ENCODE assay signal across 8 cellular contexts in the genomic region with DNA sequence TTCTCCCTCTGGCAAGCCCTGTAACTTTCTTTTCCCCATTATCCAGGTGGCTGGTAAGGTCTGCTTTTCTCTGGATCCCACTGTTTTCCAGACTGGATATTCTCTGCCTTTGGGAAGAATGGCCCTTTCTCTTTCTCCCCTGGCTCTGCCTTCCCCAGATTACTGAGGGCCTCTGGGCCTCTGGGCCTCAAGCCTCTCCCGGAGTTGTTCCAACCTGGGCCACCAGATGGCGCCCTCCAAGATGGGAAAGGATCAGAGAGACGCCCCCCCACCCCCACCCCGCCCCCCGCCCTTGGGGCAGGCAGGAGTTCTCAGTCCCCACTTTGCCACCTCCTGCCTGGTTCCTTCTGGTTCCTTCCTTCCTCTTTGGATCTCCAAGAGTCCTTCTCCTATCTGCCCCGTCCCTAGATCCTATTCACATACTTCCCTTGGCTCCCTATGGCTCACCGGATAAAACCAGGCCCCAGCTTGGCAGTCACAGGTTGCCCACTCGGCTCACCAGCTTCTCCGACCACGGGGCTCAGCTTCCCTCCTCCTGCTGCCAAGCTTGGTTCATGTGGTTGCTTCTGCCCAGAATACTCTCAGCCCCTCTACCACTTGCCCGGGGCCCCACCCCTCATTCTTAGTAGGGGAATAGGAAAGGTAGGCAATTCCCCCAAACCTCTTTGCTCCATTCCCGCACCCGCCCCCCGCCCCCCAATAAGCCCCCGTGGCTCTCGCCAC. TPM values are rescaled to one million over a fixed set of nuclear protein-coding genes. Genes with fewer than 3 reads are reported as not detected.
DNase-seq lines count a peak whose midpoint lies in the region; ATAC-seq and TF ChIP-seq lines count a peak whose summit lies in the region.

No MANE protein-coding gene starts in this region.

- H2AFZ ChIP-seq in H9 (ENCODE audit: low read length) = no peak overlapping the region

- no peak overlapping the region for H2BK20ac ChIP-seq in H9 (ENCODE audit: low read depth, low read length, poor library complexity, severe bottlenecking)

- no peaks in the 10 kb centered on the region for H3K9me3 ChIP-seq in H9 (ENCODE audit: control insufficient read depth, low read depth, low read length)

- H3K23ac ChIP-seq in H9 (ENCODE audit: insufficient read length, low read depth, low read length) = no peak overlapping the region

- H3K23me2 ChIP-seq in H9 (ENCODE audit: insufficient read length, low read depth, low read length, poor library complexity, severe bottlenecking) = peaks cover 20% of the 10 kb centered on the region

- H3K27ac ChIP-seq in H9 (ENCODE audit: insufficient read length, low read depth, low read length) (no peak overlapping the region), substantia nigra (ENCODE audit: low read depth, low read length, poor library complexity, severe bottlenecking) (no peak overlapping the region)

- H3T11ph ChIP-seq in H9 (ENCODE audit: low read length) = no peak overlapping the region

- H2BK120ac ChIP-seq in H9 (ENCODE audit: low read depth, low read length, poor library complexity, severe bottlenecking) = no peak overlapping the region

- H3K36me3 ChIP-seq in BJ (ENCODE audit: control insufficient read depth, insufficient read depth, low read length) = peaks cover 15% of the 10 kb centered on the region

- no peak overlapping the region for H3K9ac ChIP-seq in H9 (ENCODE audit: extremely low read depth, insufficient read length, low read length)

- H4K5ac ChIP-seq in H9 (ENCODE audit: insufficient read length, low read depth, low read length) = no peak overlapping the region

- no peak overlapping the region for H4K91ac ChIP-seq in H9 (ENCODE audit: insufficient read length, low read depth, low read length)

- no peak overlapping the region for H3K4ac ChIP-seq in H9 (ENCODE audit: low read depth, low read length)

- H3K4me3 ChIP-seq in BJ (ENCODE audit: low read depth, low read length) (no peak overlapping the region), fibroblast of pulmonary artery (replicated peaks; ENCODE audit: low read depth, low read length) (no peak overlapping the region)

- no peak overlapping the region for H3K18ac ChIP-seq in H9 (ENCODE audit: insufficient read length, low read depth, low read length)

- H3K27me3 ChIP-seq in BJ (ENCODE audit: control insufficient read depth, insufficient read depth, low read length) = peaks cover 10% of the 10 kb centered on the region
- H3K27me3 ChIP-seq in H9 (ENCODE audit: insufficient read depth, low read length) = no peaks in the 10 kb centered on the region

- H3K27ac Mint-ChIP-seq in H9 = peak overlapping the region in 2 of 3 experiments; percentile 80 to 93; a peak in 4 of 7 replicates

- H3K36me3 Mint-ChIP-seq in H9 (ENCODE audit: insufficient read depth in 1 of 3, low read depth in 3 of 3) = peaks cover 14 to 26% (median 24%) of the 10 kb centered on the region in 3 experiments; a peak in 6 of 7 replicates

- peaks cover 2% of the 10 kb centered on the region for H4K20me1 ChIP-seq in H9 (ENCODE audit: control insufficient read depth, insufficient read depth, insufficient read length)

- WGBS in H9 (ENCODE audit: extremely low coverage, insufficient read length, low lambda C conversion rate) = no CpG with 5 or more reads among the region's 16 CpGs

- no peaks in the 10 kb centered on the region for H3K79me1 ChIP-seq in H9 (ENCODE audit: insufficient read depth, low read depth, low read length, poor library complexity, severe bottlenecking)

- no peak overlapping the region; the same call in 1 of the 2 replicates for H2BK15ac ChIP-seq in H9 (ENCODE audit: low read depth, low read length)

- H3K14ac ChIP-seq in H9 (ENCODE audit: insufficient read depth, low read length) = no peak overlapping the region

- no peak overlapping the region for H3K56ac ChIP-seq in H9 (ENCODE audit: insufficient read length, low read depth, low read length)

- POLR2A ChIA-PET in BJ (lab: Charles Lee) = no interaction called here

- CTCF ChIA-PET in BJ (lab: Yijun Ruan, JAX) = interaction anchor here (0.5 to 4.3 kb wide), 20 partner anchors 7 to 1559 kb away, joined by 3 to 40 read pairs (median 4); no protein-coding TSS in a partner anchor

- peaks cover 30 to 49% of the 10 kb centered on the region in 2 experiments for H3K4me1 Mint-ChIP-seq in H9

- H2AK5ac ChIP-seq in H9 (ENCODE audit: insufficient read length, low read length) = no peak overlapping the region

- no peak overlapping the region for H2BK12ac ChIP-seq in H9 (ENCODE audit: insufficient read length, low read depth, low read length)

- TF ChIP-seq CTCF in BJ (IDR thresholded peaks at IDR 0.05; ENCODE audit: insufficient read depth, low read depth, low read length) (peak; percentile 71), H9 (conservative IDR thresholded peaks at IDR 0.05) (peak; percentile 96), fibroblast of pulmonary artery (IDR thresholded peaks at IDR 0.05; ENCODE audit: low read length, missing control alignments) (peak; percentile 54)

- no peak overlapping the region for H4K8ac ChIP-seq in H9 (replicated peaks; ENCODE audit: insufficient read length, low read depth, low read length)

- no peak for ATAC-seq in HG03025 (IDR thresholded peaks at IDR 0.05; ENCODE audit: low FRiP score, unreplicated experiment)

- no peaks in the 10 kb centered on the region for H3K79me2 ChIP-seq in H9 (ENCODE audit: insufficient read depth, low read length)

- peak overlapping the region; percentile 73 for H3K4me2 ChIP-seq in H9 (ENCODE audit: insufficient read depth, insufficient read length, low read length)

- no peak overlapping the region for H2BK5ac ChIP-seq in H9 (ENCODE audit: insufficient read length, low read length)

- H3K4me1 ChIP-seq in H9 (ENCODE audit: insufficient read depth, low read length) = peaks cover 12% of the 10 kb centered on the region; the same call in 1 of the 2 replicates

- H3K27me3 Mint-ChIP-seq in H9 (ENCODE audit: low read depth) = peaks cover 34% of the 10 kb centered on the region

- peak overlapping the region; percentile 73 to 82 for H3K4me3 Mint-ChIP-seq in H9

- H3K9me3 Mint-ChIP-seq in H9 = no peaks in the 10 kb centered on the region

- DNase-seq in BJ (ENCODE audit: low read depth) (no peak), H9 (peak; percentile 86), OCI-M2 (lab: John Stamatoyannopoulos, UW; ENCODE audit: unreplicated experiment) (peak; percentile 24), activated T-helper 1 cell treated with Interleukin-2 at 50 U/mL for 16 hours (ENCODE audit: low read depth) (peak; percentile 53), fibroblast of pulmonary artery (ENCODE audit: low read depth) (peak; percentile 66), nucleus accumbens (lab: John Stamatoyannopoulos, UW) (peak in 45 of 56 donors; percentile 1 to 82 (median 34)), substantia nigra (lab: John Stamatoyannopoulos, UW) (peak in 38 of 49 donors; percentile 3 to 80 (median 40))

RNA-seq across cellular contexts. Expression of a gene that starts 13.0 kb away (rescaled TPM):
- 3.6 and 4.4 TPM in 2 replicates for polyA plus RNA-seq in BJ (2011; rRNA removed)
- 1.2 TPM in 2 replicates for polyA minus RNA-seq in BJ (2011; rRNA and poly(A)+ RNA removed)
- total RNA-seq in H9 (2021) = 21.2 and 24.0 TPM in 2 replicates

RNA-seq across cellular contexts. Expression of a gene that starts 25.8 kb away (rescaled TPM):
- polyA plus RNA-seq in BJ (2011; rRNA removed) = 5.2 and 6.1 TPM in 2 replicates
- polyA minus RNA-seq in BJ (2011; rRNA and poly(A)+ RNA removed) = 5.2 and 7.3 TPM in 2 replicates
- total RNA-seq in H9 (2021) = 21.1 and 21.5 TPM in 2 replicates

RNA-seq across cellular contexts. Expression of a gene that starts 28.7 kb away (rescaled TPM):
- 36.0 and 50.8 TPM in 2 replicates for polyA plus RNA-seq in BJ (2011; rRNA removed)
- polyA minus RNA-seq in BJ (2011; rRNA and poly(A)+ RNA removed) = 21.1 and 32.7 TPM in 2 replicates
- 79.9 and 87.7 TPM in 2 replicates for total RNA-seq in H9 (2021)

RNA-seq across cellular contexts. Expression of a gene that starts 50.6 kb away (rescaled TPM):
- not detected in 2 replicates for polyA plus RNA-seq in BJ (2011; rRNA removed)
- polyA minus RNA-seq in BJ (2011; rRNA and poly(A)+ RNA removed) = not detected in 2 replicates
- total RNA-seq in H9 (2021) = 0.15 and 0.53 TPM in 2 replicates
